Comparison of ENCODE assay signal across 1 cellular context in the genomic region with DNA sequence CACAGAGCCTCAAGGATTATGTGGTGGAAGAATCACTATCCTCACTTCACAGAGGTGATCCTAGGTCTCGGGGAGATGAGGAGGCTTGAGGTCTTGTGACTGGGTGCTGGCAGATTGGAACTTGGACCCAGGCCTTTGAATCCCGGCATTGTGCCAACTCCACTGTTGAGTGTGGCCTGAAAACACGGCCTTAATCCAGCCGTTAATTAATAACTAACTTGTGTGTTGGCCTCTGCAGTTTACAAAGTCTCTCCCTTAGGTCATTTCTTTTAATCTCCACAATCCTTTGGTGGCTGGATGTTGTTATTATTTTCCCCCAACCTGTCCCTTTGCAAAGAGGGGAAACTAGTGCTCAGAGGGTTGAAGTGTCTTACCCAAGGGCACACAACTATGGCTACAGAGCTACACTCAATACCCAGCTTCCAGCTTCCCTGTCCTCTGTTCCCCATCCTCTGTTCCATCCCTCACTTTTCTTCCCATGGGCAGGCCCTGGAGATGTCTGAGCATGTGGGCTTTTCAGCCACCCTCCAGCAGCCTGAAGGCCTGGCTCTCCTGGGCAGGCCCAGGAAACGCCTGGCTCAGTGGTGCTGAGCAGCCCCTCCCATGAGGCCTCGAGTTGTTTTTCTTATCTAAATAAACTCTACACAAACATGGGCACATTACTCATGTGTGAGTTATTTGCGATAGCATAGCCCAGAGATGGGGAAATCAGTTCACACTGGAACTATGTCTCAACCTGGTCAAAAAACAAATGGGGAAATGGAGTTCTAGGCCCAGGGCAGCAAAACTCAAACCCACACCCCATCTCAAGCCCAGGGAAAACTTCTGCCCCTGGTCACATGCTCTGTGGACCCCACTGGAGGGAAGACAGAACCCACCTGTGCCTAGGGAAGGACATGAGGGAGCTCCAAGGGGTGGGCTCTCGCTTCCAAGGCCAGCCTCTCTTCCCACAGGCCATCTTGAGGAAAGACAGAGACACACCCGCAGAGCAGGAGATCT.
TF ChIP-seq lines count a peak whose summit lies in the region.

No MANE protein-coding gene starts in this region.

TF ChIP-seq in HepG2, 621 proteins besides CTCF, POLR2A, EP300 and RAD21 (continued from another document and continues in another):
- TF ChIP-seq, protein P1, sequence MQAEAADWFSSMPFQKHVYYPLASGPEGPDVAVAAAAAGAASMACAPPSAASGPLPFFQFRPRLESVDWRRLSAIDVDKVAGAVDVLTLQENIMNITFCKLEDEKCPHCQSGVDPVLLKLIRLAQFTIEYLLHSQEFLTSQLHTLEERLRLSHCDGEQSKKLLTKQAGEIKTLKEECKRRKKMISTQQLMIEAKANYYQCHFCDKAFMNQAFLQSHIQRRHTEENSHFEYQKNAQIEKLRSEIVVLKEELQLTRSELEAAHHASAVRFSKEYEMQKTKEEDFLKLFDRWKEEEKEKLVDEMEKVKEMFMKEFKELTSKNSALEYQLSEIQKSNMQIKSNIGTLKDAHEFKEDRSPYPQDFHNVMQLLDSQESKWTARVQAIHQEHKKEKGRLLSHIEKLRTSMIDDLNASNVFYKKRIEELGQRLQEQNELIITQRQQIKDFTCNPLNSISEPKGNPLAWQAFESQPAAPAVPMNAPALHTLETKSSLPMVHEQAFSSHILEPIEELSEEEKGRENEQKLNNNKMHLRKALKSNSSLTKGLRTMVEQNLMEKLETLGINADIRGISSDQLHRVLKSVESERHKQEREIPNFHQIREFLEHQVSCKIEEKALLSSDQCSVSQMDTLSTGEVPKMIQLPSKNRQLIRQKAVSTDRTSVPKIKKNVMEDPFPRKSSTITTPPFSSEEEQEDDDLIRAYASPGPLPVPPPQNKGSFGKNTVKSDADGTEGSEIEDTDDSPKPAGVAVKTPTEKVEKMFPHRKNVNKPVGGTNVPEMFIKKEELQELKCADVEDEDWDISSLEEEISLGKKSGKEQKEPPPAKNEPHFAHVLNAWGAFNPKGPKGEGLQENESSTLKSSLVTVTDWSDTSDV (CRISPR knock-in tag; IDR thresholded peaks at IDR 0.05) = 0 out of 2 replicates have a peak, but pooled peaks have one; percentile 66
- TF ChIP-seq ZNF670 (CRISPR knock-in tag; IDR thresholded peaks at IDR 0.05; ENCODE audit: borderline replicate concordance) (no peak), HNRNPLL (IDR thresholded peaks at IDR 0.05; ENCODE audit: low read depth, low read length, poor library complexity, severe bottlenecking) (no peak), SMARCE1 (IDR thresholded peaks at IDR 0.05; ENCODE audit: borderline replicate concordance) (no peak), PHF20 (CRISPR knock-in tag; IDR thresholded peaks at IDR 0.05) (no peak), ZMAT3 (CRISPR knock-in tag; conservative IDR thresholded peaks at IDR 0.05) (0 out of 2 replicates have a peak, but pooled peaks have one; percentile 3), FOSL2 (CRISPR knock-in tag; IDR thresholded peaks at IDR 0.05) (peak; percentile 97), IRX3 (CRISPR knock-in tag; IDR thresholded peaks at IDR 0.05; ENCODE audit: borderline replicate concordance, low read depth) (no peak), SOX5 (CRISPR knock-in tag; IDR thresholded peaks at IDR 0.05; ENCODE audit: borderline replicate concordance) (peak; percentile 70; the same call in 1 of the 2 replicates), TRIM24 (CRISPR knock-in tag; IDR thresholded peaks at IDR 0.05) (no peak), SATB2 (CRISPR knock-in tag; IDR thresholded peaks at IDR 0.05) (0 out of 2 replicates have a peak, but pooled peaks have one; percentile 6), ZNF24 (IDR thresholded peaks at IDR 0.05) (0 out of 2 replicates have a peak, but pooled peaks have one; percentile 18), MTF2 (CRISPR knock-in tag; IDR thresholded peaks at IDR 0.05; ENCODE audit: borderline replicate concordance) (no peak), ZFP41 (CRISPR knock-in tag; IDR thresholded peaks at IDR 0.05; ENCODE audit: borderline replicate concordance) (no peak), ZBTB46 (CRISPR knock-in tag; IDR thresholded peaks at IDR 0.05; ENCODE audit: borderline replicate concordance) (no peak), ZNF549 (CRISPR knock-in tag; IDR thresholded peaks at IDR 0.05) (no peak), MXD1 (CRISPR knock-in tag; IDR thresholded peaks at IDR 0.05) (no peak), ZNF337 (CRISPR knock-in tag; IDR thresholded peaks at IDR 0.05; ENCODE audit: borderline replicate concordance, low read depth) (no peak), REXO4 (CRISPR knock-in tag; IDR thresholded peaks at IDR 0.05; ENCODE audit: borderline replicate concordance) (no peak), SAP130 (CRISPR knock-in tag; IDR thresholded peaks at IDR 0.05; ENCODE audit: low read depth) (peak; percentile 66), ASH2L (IDR thresholded peaks at IDR 0.05; ENCODE audit: insufficient read length, low read depth, low read length) (peak; percentile 100), ZHX1 (CRISPR knock-in tag; IDR thresholded peaks at IDR 0.05; ENCODE audit: low read depth) (no peak), UBTF (CRISPR knock-in tag; IDR thresholded peaks at IDR 0.05) (peak; percentile 71), ZFYVE20 (CRISPR knock-in tag; IDR thresholded peaks at IDR 0.05; ENCODE audit: borderline replicate concordance, low read depth) (no peak)
- TF ChIP-seq, protein P2, sequence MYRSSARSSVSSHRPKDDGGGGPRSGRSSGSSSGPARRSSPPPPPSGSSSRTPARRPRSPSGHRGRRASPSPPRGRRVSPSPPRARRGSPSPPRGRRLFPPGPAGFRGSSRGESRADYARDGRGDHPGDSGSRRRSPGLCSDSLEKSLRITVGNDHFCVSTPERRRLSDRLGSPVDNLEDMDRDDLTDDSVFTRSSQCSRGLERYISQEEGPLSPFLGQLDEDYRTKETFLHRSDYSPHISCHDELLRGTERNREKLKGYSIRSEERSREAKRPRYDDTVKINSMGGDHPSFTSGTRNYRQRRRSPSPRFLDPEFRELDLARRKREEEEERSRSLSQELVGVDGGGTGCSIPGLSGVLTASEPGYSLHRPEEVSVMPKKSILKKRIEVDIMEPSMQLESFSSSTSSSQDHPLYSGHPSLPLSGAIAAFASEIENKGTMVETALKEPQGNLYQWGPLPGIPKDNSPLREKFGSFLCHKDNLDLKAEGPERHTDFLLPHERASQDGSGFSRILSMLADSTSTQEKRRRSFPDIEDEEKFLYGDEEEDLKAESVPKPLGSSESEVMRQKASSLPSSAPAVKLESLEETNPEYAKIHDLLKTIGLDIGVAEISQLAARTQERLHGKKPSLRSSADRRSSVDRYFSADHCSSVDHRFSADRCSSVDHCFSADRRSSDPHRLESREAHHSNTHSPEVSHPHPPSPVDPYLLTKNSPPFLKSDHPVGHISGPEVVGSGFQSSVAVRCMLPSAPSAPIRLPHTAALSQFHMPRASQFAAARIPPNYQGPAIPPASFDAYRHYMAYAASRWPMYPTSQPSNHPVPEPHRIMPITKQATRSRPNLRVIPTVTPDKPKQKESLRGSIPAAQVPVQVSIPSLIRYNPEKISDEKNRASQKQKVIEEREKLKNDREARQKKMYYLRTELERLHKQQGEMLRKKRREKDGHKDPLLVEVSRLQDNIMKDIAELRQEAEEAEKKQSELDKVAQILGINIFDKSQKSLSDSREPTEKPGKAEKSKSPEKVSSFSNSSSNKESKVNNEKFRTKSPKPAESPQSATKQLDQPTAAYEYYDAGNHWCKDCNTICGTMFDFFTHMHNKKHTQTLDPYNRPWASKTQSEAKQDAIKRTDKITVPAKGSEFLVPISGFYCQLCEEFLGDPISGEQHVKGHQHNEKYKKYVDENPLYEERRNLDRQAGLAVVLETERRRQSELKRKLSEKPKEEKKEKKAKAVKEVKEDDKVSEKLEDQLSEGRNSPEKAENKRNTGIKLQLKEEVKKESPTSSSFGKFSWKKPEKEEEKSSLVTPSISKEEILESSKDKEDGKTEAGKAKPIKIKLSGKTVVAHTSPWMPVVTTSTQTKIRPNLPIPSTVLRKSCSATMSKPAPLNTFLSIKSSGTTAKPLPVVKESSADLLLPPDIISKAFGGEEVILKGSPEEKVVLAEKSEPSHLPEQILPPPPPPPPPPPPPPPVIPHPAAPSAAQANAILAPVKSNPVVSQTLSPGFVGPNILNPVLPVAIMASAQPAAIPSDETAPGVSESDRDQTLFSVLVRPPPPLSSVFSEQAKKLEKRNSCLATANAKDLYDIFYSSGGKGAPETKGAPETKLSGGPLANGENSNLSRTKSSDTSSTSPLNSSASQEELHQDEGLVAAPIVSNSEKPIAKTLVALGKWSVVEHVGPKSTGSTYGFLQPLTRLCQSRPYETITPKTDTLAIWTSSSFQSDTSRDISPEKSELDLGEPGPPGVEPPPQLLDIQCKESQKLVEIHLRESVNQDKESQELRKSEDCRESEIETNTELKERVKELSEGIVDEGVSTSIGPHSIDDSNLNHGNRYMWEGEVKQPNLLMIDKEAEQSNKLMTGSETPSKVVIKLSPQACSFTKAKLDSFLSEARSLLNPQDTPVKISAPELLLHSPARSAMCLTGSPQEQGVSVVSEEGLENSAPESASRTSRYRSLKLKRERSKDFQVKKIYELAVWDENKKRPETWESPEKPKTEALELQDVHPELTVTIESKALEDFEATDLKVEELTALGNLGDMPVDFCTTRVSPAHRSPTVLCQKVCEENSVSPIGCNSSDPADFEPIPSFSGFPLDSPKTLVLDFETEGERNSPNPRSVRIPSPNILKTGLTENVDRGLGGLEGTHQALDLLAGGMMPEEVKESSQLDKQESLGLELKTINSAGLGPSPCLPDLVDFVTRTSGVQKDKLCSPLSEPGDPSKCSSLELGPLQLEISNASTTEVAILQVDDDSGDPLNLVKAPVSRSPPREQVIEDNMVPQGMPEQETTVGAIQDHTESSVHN (CRISPR knock-in tag; IDR thresholded peaks at IDR 0.05) = peak; percentile 65; the same call in 1 of the 2 replicates
- TF ChIP-seq, protein P3, sequence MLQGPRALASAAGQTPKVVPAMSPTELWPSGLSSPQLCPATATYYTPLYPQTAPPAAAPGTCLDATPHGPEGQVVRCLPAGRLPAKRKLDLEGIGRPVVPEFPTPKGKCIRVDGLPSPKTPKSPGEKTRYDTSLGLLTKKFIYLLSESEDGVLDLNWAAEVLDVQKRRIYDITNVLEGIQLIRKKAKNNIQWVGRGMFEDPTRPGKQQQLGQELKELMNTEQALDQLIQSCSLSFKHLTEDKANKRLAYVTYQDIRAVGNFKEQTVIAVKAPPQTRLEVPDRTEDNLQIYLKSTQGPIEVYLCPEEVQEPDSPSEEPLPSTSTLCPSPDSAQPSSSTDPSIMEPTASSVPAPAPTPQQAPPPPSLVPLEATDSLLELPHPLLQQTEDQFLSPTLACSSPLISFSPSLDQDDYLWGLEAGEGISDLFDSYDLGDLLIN (CRISPR knock-in tag; IDR thresholded peaks at IDR 0.05; ENCODE audit: borderline replicate concordance) = no peak
- TF ChIP-seq, protein P4, sequence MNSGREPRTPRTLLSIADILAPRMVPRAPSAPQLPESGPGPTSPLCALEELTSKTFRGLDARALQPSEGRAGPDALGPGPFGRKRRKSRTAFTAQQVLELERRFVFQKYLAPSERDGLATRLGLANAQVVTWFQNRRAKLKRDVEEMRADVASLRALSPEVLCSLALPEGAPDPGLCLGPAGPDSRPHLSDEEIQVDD (CRISPR knock-in tag; IDR thresholded peaks at IDR 0.05; ENCODE audit: borderline replicate concordance) = no peak
